In genomic region chrX:48475774-48476577, GRCh38 we compare ENCODE assay signal across 8 cellular contexts. TPM values are rescaled to one million over a fixed set of nuclear protein-coding genes. Genes with fewer than 3 reads are reported as not detected.
A peak's percentile ranks its signal among the peaks of the same experiment; 100 is the strongest.
DNase-seq lines count a peak whose midpoint lies in the region; ATAC-seq, FAIRE-seq and TF ChIP-seq lines count a peak whose summit lies in the region.

Gene FTSJ1, plus strand, starts transcription at chrX:48476199. Its CDS starts 1,849 bp downstream, at chrX:48478048.

- ATAC-seq in GM21526 (IDR thresholded peaks at IDR 0.05; ENCODE audit: low FRiP score, unreplicated experiment) (peak; percentile 69), mucosa of descending colon (peak; percentile 96)

- intact Hi-C loops in mucosa of descending colon (cut with DNase I, micrococcal nuclease), result no loop called here

- TF ChIP-seq CTCF in D721Med (IDR thresholded peaks at IDR 0.05; ENCODE audit: insufficient read depth, missing control alignments), result no peak
- no peak for TF ChIP-seq CTCF in mucosa of descending colon (IDR thresholded peaks at IDR 0.05)

- no peaks in the 10 kb centered on the region for H3K9me3 ChIP-seq in mucosa of descending colon

- H3K36me3 ChIP-seq in mucosa of descending colon (ENCODE audit: low read depth), result no peaks in the 10 kb centered on the region

- FAIRE-seq in D721Med (lab: Jason Lieb, UNC), result no peak

- peak; percentile 65 for DNase-seq in D721Med (ENCODE audit: insufficient read length, low spot score)
- peak; percentile 83 for DNase-seq in HuH-7.5 (ENCODE audit: low spot score)
- peak; percentile 49 for DNase-seq in OCI-M2 (lab: John Stamatoyannopoulos, UW; ENCODE audit: unreplicated experiment)
- peak; percentile 72 for DNase-seq in activated T-cell treated with anti-CD3 and anti-CD28 coated beads for 4 hours
- DNase-seq in epidermal melanocyte (ENCODE audit: insufficient read length, low spot score), result peak; percentile 67
- peak; percentile 88 to 93 (median 90) for DNase-seq in mucosa of descending colon
- DNase-seq in stimulated activated CD8-positive, alpha-beta memory T cell treated with anti-CD3 and anti-CD28 coated beads, Interleukin-4, amount 100 ng/mL, for 24 hours (ENCODE audit: low read depth), result peak; percentile 76

- H3K4me1 ChIP-seq in mucosa of descending colon (ENCODE audit: low read depth), result no peaks in the 10 kb centered on the region

- peak within 1 kb of the TSS; percentile 51 for H3K4me3 ChIP-seq in mucosa of descending colon

RNA-seq across cellular contexts. Expression of gene FTSJ1, which starts in this region (rescaled TPM):
- total RNA-seq in mucosa of descending colon, result 10 to 100 TPM; 22.1 to 22.8 (median 22.7) TPM

Comparison
In these comparisons a context has a peak if more than half of its experiments do, and no peak if none do; other contexts are left out.
1. Peak in every context shown above with its lines: DNase-seq, ATAC-seq and H3K4me3 ChIP-seq.